ENCODE assay signal across 16 cellular contexts in the genomic region with DNA sequence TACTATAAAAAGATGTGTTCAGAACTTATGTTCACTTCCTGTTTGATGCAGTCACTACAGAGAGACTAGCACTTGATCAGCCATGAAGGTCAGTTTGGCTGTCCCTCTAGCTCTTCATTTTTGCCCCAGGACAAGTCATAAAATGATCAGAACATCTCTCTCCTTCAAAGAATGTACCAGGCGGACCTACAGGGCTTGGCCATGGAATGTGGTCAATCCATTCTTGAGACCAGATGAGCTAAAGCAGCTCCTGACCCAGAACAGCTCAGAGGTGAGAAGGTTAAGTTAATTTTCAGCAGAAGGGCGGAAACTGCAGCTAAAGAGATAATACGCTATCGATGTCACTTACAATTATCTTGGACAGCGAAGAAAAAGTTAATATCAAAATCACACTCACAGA. TPM values are rescaled to one million over a fixed set of nuclear protein-coding genes. Genes with fewer than 3 reads are reported as not detected.
DNase-seq lines count a peak whose midpoint lies in the region; TF ChIP-seq lines count a peak whose summit lies in the region.
"Had no signal": no experiment of that assay in that cellular context is flagged by ENCODE, and none has a peak within 500 bp of the region (broad histone marks: within the 10 kb centered on the region; RNA-seq: fewer than 3 reads in every experiment).

No MANE protein-coding gene starts in this region.

- H3K27ac Mint-ChIP-seq in Caco-2 (ENCODE audit: unreplicated experiment), result peak overlapping the region; percentile 70
- no peak overlapping the region for H3K27ac Mint-ChIP-seq in Calu3 (ENCODE audit: unreplicated experiment)
- H3K27ac Mint-ChIP-seq: CD4-positive, alpha-beta memory T cell; GM23338; H9 had no signal

- no peak overlapping the region for H2BK5ac ChIP-seq in trophoblast cell (ENCODE audit: low read depth, low read length, poor library complexity)

- no peak overlapping the region for H2AFZ ChIP-seq in trophoblast cell (ENCODE audit: insufficient read depth, low read length, poor library complexity)
- H2AFZ ChIP-seq: GM23338 had no signal

- no peak for TF ChIP-seq CTCF in Caco-2 (IDR thresholded peaks at IDR 0.05; ENCODE audit: insufficient read depth in 1 of 2, low read depth in 1 of 2, low read length in 1 of 2, severe bottlenecking in 1 of 2, unreplicated experiment in 1 of 2)
- no peak for TF ChIP-seq CTCF in ovary (IDR thresholded peaks at IDR 0.05)
- no peak for TF ChIP-seq CTCF in Calu3 (IDR thresholded peaks at IDR 0.05; ENCODE audit: unreplicated experiment)

- no peak overlapping the region for H3K18ac ChIP-seq in trophoblast cell (ENCODE audit: low read length)

- H3K79me2 ChIP-seq in trophoblast cell (ENCODE audit: control insufficient read depth, insufficient read depth, low read length, poor library complexity), result no peaks in the 10 kb centered on the region

- H3K27ac ChIP-seq in trophoblast cell (ENCODE audit: low read depth, low read length) (no peak overlapping the region), ovary (no peak overlapping the region)

- H3K9me3 ChIP-seq in Caco-2, result no peaks in the 10 kb centered on the region
- no peaks in the 10 kb centered on the region for H3K9me3 ChIP-seq in trophoblast cell (ENCODE audit: insufficient read depth, low read depth, low read length)
- H3K9me3 ChIP-seq in ovary, result no peaks in the 10 kb centered on the region

- no peak overlapping the region for H4K8ac ChIP-seq in trophoblast cell (ENCODE audit: low read depth, low read length)

- TF ChIP-seq EP300 in ovary (IDR thresholded peaks at IDR 0.05), result no peak

- H3K4me2 ChIP-seq in trophoblast cell (ENCODE audit: low read length), result no peak overlapping the region
- H3K4me2 ChIP-seq: GM23338 had no signal

- TF ChIP-seq POLR2A in ovary (IDR thresholded peaks at IDR 0.05), result no peak

- no peak overlapping the region for H2AK5ac ChIP-seq in trophoblast cell (ENCODE audit: low read length)

- H3K27me3 ChIP-seq in Caco-2 (replicated peaks; ENCODE audit: control insufficient read depth, insufficient read depth, low read length) (no peaks in the 10 kb centered on the region), trophoblast cell (ENCODE audit: insufficient read depth, low read length) (no peaks in the 10 kb centered on the region), ovary (no peaks in the 10 kb centered on the region)

- DNase-seq in Caco-2 (peak; percentile 51 to 80), kidney tubule cell (ENCODE audit: low spot score) (peak; percentile 19), trophoblast cell (peak; percentile 21 to 67), nucleus accumbens (lab: John Stamatoyannopoulos, UW) (no peak), ovary (no peak), Calu3 (no peak)
- DNase-seq: 8988T; C1 segment of cervical spinal cord; CD4-positive, alpha-beta memory T cell; COR-L47; DMS 273 treated with DMSO at 0.1 percent for 48 hours; DMS79; EL; GF-D8; H9 had no signal

- H3K4me3 ChIP-seq in Caco-2 (ENCODE audit: low read depth, low read length) (no peak overlapping the region), trophoblast cell (ENCODE audit: low read depth, low read length) (no peak overlapping the region), ovary (no peak overlapping the region)
- H3K4me3 ChIP-seq: GM23338 had no signal

- no peaks in the 10 kb centered on the region for H3K79me1 ChIP-seq in trophoblast cell (ENCODE audit: low read length)

- no CpG with 5 or more reads among the region's 5 CpGs for WGBS in trophoblast cell (ENCODE audit: extremely low coverage, insufficient coverage, insufficient read length)
- WGBS in ovary, 3 donors, result 82 to 87% (median 84%) methylated on average over 5 of the region's 5 CpGs

- no peak overlapping the region for H2BK12ac ChIP-seq in trophoblast cell (ENCODE audit: low read length)

- H3K4me3 Mint-ChIP-seq in Caco-2 (ENCODE audit: unreplicated experiment), result no peak overlapping the region
- no peak overlapping the region for H3K4me3 Mint-ChIP-seq in Calu3 (ENCODE audit: low read depth, unreplicated experiment)
- H3K4me3 Mint-ChIP-seq: CD4-positive, alpha-beta memory T cell; GM23338; H9 had no signal

- H3K27me3 Mint-ChIP-seq in Caco-2 (ENCODE audit: insufficient read depth, unreplicated experiment) (no peaks in the 10 kb centered on the region), Calu3 (ENCODE audit: unreplicated experiment) (no peaks in the 10 kb centered on the region)
- H3K27me3 Mint-ChIP-seq: CD4-positive, alpha-beta memory T cell had no signal

- no peak overlapping the region for H3K23ac ChIP-seq in trophoblast cell (ENCODE audit: low read length)

- no peak overlapping the region for H4K12ac ChIP-seq in trophoblast cell (ENCODE audit: low read depth, low read length)

- H3K9me3 Mint-ChIP-seq in Caco-2 (ENCODE audit: unreplicated experiment) (no peaks in the 10 kb centered on the region), Calu3 (ENCODE audit: low read depth, unreplicated experiment) (peaks cover 2% of the 10 kb centered on the region)

- H3K36me3 ChIP-seq in Caco-2 (ENCODE audit: control insufficient read depth, insufficient read depth, low read length) (no peaks in the 10 kb centered on the region), trophoblast cell (ENCODE audit: control insufficient read depth in 1 of 2, insufficient read depth in 2 of 2, low read length in 2 of 2) (no peaks in the 10 kb centered on the region), ovary (no peaks in the 10 kb centered on the region)

- no TSS peak for BruUV-seq in Caco-2 (replicated peaks; lab: Mats Ljungman, UMichigan)
- no TSS peak for BruUV-seq in Calu3 (replicated peaks; lab: Mats Ljungman, UMichigan)

- peaks cover 19% of the 10 kb centered on the region for H3K4me1 Mint-ChIP-seq in Caco-2 (ENCODE audit: low read depth, unreplicated experiment)
- H3K4me1 Mint-ChIP-seq in Calu3 (ENCODE audit: low read depth, unreplicated experiment), result peaks cover 11% of the 10 kb centered on the region
- H3K4me1 Mint-ChIP-seq: CD4-positive, alpha-beta memory T cell; GM23338; H9 had no signal

- H3K36me3 Mint-ChIP-seq in Caco-2 (ENCODE audit: insufficient read depth, unreplicated experiment) (peaks cover 5% of the 10 kb centered on the region), Calu3 (ENCODE audit: insufficient read depth, unreplicated experiment) (no peaks in the 10 kb centered on the region)
- H3K36me3 Mint-ChIP-seq: CD4-positive, alpha-beta memory T cell had no signal

- intact Hi-C loops in Caco-2 (cut with micrococcal nuclease; ENCODE audit: unreplicated experiment) (no loop called here), ovary (cut with DNase I) (no loop called here), Calu3 (cut with micrococcal nuclease; ENCODE audit: unreplicated experiment) (no loop called here)

- H2BK120ac ChIP-seq in trophoblast cell (ENCODE audit: insufficient read depth, low read length, poor library complexity), result no peak overlapping the region

- CTCF ChIA-PET in Caco-2 (lab: Charles Lee), result interaction anchor here (1.1 kb wide), 1 partner anchor 99 kb away, joined by 6 read pairs; no protein-coding TSS in a partner anchor
- CTCF ChIA-PET in Calu3 (lab: Charles Lee), result no interaction called here

- H3K4me1 ChIP-seq in Caco-2 (peaks cover 52% of the 10 kb centered on the region), trophoblast cell (ENCODE audit: control insufficient read depth in 1 of 2, insufficient read depth in 2 of 2, low read length in 2 of 2) (peaks cover 0 to 2% of the 10 kb centered on the region in 2 experiments), ovary (ENCODE audit: insufficient read depth) (no peaks in the 10 kb centered on the region)

- POLR2A ChIA-PET in Caco-2 (lab: Charles Lee), result interaction anchor here (0.7 to 1.0 kb wide), 2 partner anchors 8 to 190 kb away, joined by 3 to 9 read pairs; no protein-coding TSS in a partner anchor

- no peak overlapping the region for H3K14ac ChIP-seq in trophoblast cell (ENCODE audit: low read length)

- no peak overlapping the region for H3K4ac ChIP-seq in trophoblast cell (ENCODE audit: low read depth, low read length)

- H3K9ac ChIP-seq in trophoblast cell (ENCODE audit: low read length), result no peak overlapping the region

- H4K91ac ChIP-seq in trophoblast cell (ENCODE audit: low read depth, low read length), result no peak overlapping the region

RNA-seq across cellular contexts. Expression of a gene that starts 49.2 kb away (rescaled TPM):
- total RNA-seq in Caco-2 (2022) (14.8 TPM in 2 replicates), ovary (10 to 100 TPM; 15.9 to 29.5 (median 22.1) TPM), Calu3 (2022) (30.9 and 32.9 TPM in 2 replicates)
- polyA plus RNA-seq in trophoblast cell (2013), result 35.4 and 36.7 TPM in 2 replicates
- polyA plus RNA-seq in ovary, result 10 to 100 TPM in 1 of 2 donors, 1 to 10 TPM in 1; 7.8 to 15.8 TPM

Comparison
In these comparisons a context has a peak if more than half of its experiments do, and no peak if none do; other contexts are left out.
1. DNase-seq: peak in Caco-2 (2 of 2), kidney tubule cell (single experiment) and trophoblast cell (2 of 2); none in nucleus accumbens (0 of 56), ovary (0 of 5) and Calu3 (single experiment).